ENCODE assay signal across 1 cellular context in the genomic region with DNA sequence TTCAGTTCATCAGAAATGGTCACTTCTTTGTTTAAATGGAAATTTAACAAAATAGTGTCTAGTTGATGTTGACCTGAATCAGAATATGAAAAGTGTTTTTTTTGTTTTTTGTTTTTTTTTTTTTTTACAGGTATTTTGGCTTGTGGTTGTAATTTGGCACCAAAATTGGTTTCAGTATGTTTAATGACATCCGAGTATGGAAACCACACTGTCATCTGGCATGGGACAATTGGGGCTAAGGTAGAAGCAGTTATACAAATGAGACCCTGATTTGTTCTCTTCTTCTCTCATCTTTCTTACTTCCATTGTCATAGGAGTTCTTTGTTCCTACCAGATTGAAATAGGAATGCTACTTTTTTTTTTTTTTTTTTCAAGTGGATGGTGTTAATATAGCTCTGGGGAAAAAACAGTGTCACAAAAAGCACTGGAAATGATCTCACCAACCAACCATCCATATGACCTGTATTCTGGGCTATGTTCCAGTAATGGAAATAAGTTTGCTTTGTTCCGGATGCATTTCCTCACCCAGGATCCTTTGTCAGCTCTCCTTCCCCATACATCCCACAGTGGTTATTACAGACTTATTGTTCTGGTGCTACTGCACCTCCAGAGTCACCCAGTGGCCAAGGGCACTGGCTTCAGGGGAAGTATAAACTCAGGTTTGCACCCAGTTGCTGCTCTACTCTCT.
TF ChIP-seq lines count a peak whose summit lies in the region.

No MANE protein-coding gene starts in this region.

TF ChIP-seq in SK-N-SH, 30 proteins besides CTCF, POLR2A, EP300 and RAD21 (continued from another document):
- TF ChIP-seq, protein P1, sequence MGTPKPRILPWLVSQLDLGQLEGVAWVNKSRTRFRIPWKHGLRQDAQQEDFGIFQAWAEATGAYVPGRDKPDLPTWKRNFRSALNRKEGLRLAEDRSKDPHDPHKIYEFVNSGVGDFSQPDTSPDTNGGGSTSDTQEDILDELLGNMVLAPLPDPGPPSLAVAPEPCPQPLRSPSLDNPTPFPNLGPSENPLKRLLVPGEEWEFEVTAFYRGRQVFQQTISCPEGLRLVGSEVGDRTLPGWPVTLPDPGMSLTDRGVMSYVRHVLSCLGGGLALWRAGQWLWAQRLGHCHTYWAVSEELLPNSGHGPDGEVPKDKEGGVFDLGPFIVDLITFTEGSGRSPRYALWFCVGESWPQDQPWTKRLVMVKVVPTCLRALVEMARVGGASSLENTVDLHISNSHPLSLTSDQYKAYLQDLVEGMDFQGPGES (IDR thresholded peaks at IDR 0.05; ENCODE audit: low read depth, low read length), result no peak
- peak; percentile 63; the same call in 1 of the 2 replicates for TF ChIP-seq POLR2AphosphoS5 (IDR thresholded peaks at IDR 0.05; ENCODE audit: low read depth, low read length)
- no peak for TF ChIP-seq ELF1 (IDR thresholded peaks at IDR 0.05)
- no peak for TF ChIP-seq RCOR1 (IDR thresholded peaks at IDR 0.05; ENCODE audit: low read length)
- peak; percentile 80; the same call in 1 of the 2 replicates for TF ChIP-seq FOSL2 (IDR thresholded peaks at IDR 0.05; ENCODE audit: borderline replicate concordance, low read depth)
- TF ChIP-seq, protein P2, sequence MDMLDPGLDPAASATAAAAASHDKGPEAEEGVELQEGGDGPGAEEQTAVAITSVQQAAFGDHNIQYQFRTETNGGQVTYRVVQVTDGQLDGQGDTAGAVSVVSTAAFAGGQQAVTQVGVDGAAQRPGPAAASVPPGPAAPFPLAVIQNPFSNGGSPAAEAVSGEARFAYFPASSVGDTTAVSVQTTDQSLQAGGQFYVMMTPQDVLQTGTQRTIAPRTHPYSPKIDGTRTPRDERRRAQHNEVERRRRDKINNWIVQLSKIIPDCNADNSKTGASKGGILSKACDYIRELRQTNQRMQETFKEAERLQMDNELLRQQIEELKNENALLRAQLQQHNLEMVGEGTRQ (IDR thresholded peaks at IDR 0.05; ENCODE audit: borderline replicate concordance, low read depth, low read length), result no peak
- peak; percentile 93 for TF ChIP-seq NFIC (IDR thresholded peaks at IDR 0.05; ENCODE audit: borderline replicate concordance)
- TF ChIP-seq YY1 (IDR thresholded peaks at IDR 0.05; ENCODE audit: low read depth), result no peak
- TF ChIP-seq MXI1 (IDR thresholded peaks at IDR 0.05; ENCODE audit: low read depth, low read length), result no peak
- peak; percentile 78; the same call in 1 of the 2 replicates for TF ChIP-seq RXRA (IDR thresholded peaks at IDR 0.05; ENCODE audit: borderline replicate concordance, low read depth)
- peak; percentile 29; the same call in 1 of the 2 replicates for TF ChIP-seq FOXM1 (IDR thresholded peaks at IDR 0.05; ENCODE audit: low read depth)
- TF ChIP-seq GATA2 (CRISPR knock-in tag; IDR thresholded peaks at IDR 0.05), result no peak
- peak; percentile 57; the same call in 1 of the 2 replicates for TF ChIP-seq MEF2A (IDR thresholded peaks at IDR 0.05; ENCODE audit: borderline replicate concordance, low read depth)
